In genomic region chr10:26879744-26880143, GRCh38 we compare ENCODE assay signal across 15 cellular contexts.
A peak's percentile ranks its signal among the peaks of the same experiment; 100 is the strongest.
DNase-seq lines count a peak whose midpoint lies in the region; ATAC-seq and TF ChIP-seq lines count a peak whose summit lies in the region.
"Had no signal": no experiment of that assay in that cellular context is flagged by ENCODE, and none has a peak within 500 bp of the region (broad histone marks: within the 10 kb centered on the region; RNA-seq: fewer than 3 reads in every experiment).

No MANE protein-coding gene starts in this region.

- peaks cover 10% of the 10 kb centered on the region; the same call in 1 of the 2 replicates for H3K4me1 ChIP-seq in OCI-LY3 (ENCODE audit: low read length)

- no peaks in the 10 kb centered on the region for H3K36me3 ChIP-seq in OCI-LY3 (replicated peaks; ENCODE audit: low read depth, low read length)
- H3K36me3 ChIP-seq: cardiac muscle cell had no signal

- H3K27me3 ChIP-seq in OCI-LY3 (ENCODE audit: low read depth, low read length): no peaks in the 10 kb centered on the region
- H3K27me3 ChIP-seq: cardiac muscle cell had no signal

- no peak overlapping the region for H3K27ac ChIP-seq in OCI-LY3 (ENCODE audit: low read length)
- H3K27ac ChIP-seq: cardiac muscle cell, epithelial cell of prostate had no signal

- TF ChIP-seq CTCF in LNCaP clone FGC (IDR thresholded peaks at IDR 0.05; ENCODE audit: control insufficient read depth, extremely low read depth, insufficient read depth): no peak
- TF ChIP-seq CTCF in OCI-LY3 (IDR thresholded peaks at IDR 0.05; ENCODE audit: low read depth, low read length): no peak
- no peak for TF ChIP-seq CTCF in GM20000 (IDR thresholded peaks at IDR 0.05; ENCODE audit: extremely low read depth, missing control alignments)
- no peak for TF ChIP-seq CTCF in GM13976 (IDR thresholded peaks at IDR 0.05; ENCODE audit: borderline replicate concordance, control extremely low read depth, extremely low read depth, insufficient read depth, missing control alignments)

- H4K20me1 ChIP-seq in OCI-LY3 (ENCODE audit: insufficient read depth, low read length): no peaks in the 10 kb centered on the region

- H3K9me3 ChIP-seq in OCI-LY3 (ENCODE audit: insufficient read depth, low read length): no peaks in the 10 kb centered on the region

- H2AFZ ChIP-seq in OCI-LY3 (ENCODE audit: low read depth, low read length): peak overlapping the region; percentile 35; the same call in 1 of the 2 replicates

- H3K4me3 ChIP-seq in LNCaP clone FGC (ENCODE audit: low read depth, low read length): no peak overlapping the region
- H3K4me3 ChIP-seq in OCI-LY3 (ENCODE audit: low read length): no peak overlapping the region
- H3K4me3 ChIP-seq: cardiac muscle cell had no signal

- no peak for ATAC-seq in HG02884 (IDR thresholded peaks at IDR 0.05; ENCODE audit: unreplicated experiment)
- ATAC-seq: activated CD8-positive, alpha-beta T cell treated with anti-CD3 and anti-CD28 coated beads, Interleukin-2, amount 10 ng/mL, durations not matched to agents 7 days and 5 days had no signal

- no peaks in the 10 kb centered on the region for H3K79me2 ChIP-seq in OCI-LY3 (ENCODE audit: low read length)

- H3K4me2 ChIP-seq in OCI-LY3 (ENCODE audit: low read length): peak overlapping the region; percentile 13; the same call in 1 of the 2 replicates

- no peak overlapping the region for H3K9ac ChIP-seq in OCI-LY3 (ENCODE audit: low read length)

- in situ Hi-C loops in GM13976 (cut with MboI; ENCODE audit: low sequenced_read_pairs, unreplicated experiment): loop anchor here (5.0 kb wide), 1 partner anchor 147 kb away; no protein-coding TSS in a partner anchor

- DNase-seq in DMS153 (lab: John Stamatoyannopoulos, UW) (peak; percentile 32), LNCaP clone FGC (ENCODE audit: low read depth) (peak; percentile 54), midbrain (lab: John Stamatoyannopoulos, UW) (peak; percentile 30), GM20000 (ENCODE audit: low spot score) (no peak), GM13976 (ENCODE audit: low spot score) (no peak), HuH-7.5 (ENCODE audit: low spot score) (no peak)
- DNase-seq: activated CD8-positive, alpha-beta T cell treated with anti-CD3 and anti-CD28 coated beads, Interleukin-2, amount 10 ng/mL, durations not matched to agents 7 days and 5 days; activated naive CD4-positive, alpha-beta T cell treated with Interleukin-2 at 50 U/mL for 16 hours; Karpas-422; mesendoderm; OCI-M1 had no signal

Comparison
In these comparisons a context has a peak if more than half of its experiments do, and no peak if none do; other contexts are left out.
1. DNase-seq: peak in DMS153 (single experiment), LNCaP clone FGC (single experiment) and midbrain (single experiment); none in GM20000 (single experiment), GM13976 (single experiment) and HuH-7.5 (single experiment).